Comparison of ENCODE assay signal across 10 cellular contexts in the genomic region with DNA sequence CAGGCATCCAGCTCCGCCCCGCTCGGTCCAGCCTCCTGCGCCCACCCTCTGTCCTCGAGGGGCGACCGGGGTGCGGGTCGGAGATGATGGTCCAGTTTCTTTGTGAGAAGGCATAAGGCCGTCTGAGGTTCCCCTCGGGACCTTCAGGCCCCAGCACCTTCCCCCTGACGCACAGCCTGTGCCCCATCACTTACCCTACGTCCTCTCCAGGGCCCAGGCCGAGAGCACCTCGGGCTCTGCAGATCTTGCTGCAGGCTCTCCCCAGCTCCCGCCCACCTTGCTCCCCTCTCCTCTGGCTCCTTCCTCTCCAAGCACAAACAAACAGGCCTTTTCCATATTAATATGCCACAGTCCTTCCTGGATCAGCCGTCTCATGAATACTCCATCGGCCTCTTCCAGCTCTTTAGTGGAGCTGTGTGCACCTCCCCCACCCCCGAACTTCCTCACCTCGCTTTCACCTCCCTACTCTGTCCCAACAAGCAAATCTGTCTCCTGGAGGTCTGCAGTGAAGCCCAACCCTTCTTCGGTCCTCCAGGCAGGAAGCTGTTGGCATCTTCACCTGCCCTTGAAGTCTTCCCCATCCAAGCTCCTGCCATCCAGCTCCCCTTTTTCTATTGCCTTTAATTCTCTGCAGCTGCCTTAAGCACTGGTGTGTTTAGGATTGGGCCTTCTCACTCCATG. TPM values are rescaled to one million over a fixed set of nuclear protein-coding genes. Genes with fewer than 3 reads are reported as not detected.
DNase-seq lines count a peak whose midpoint lies in the region; ATAC-seq and TF ChIP-seq lines count a peak whose summit lies in the region.
"Had no signal": no experiment of that assay in that cellular context is flagged by ENCODE, and none has a peak within 500 bp of the region (broad histone marks: within the 10 kb centered on the region; RNA-seq: fewer than 3 reads in every experiment).

No MANE protein-coding gene starts in this region.

- no peak overlapping the region for H2AK5ac ChIP-seq in neuronal stem cell (ENCODE audit: low read depth, low read length)

- no peak overlapping the region for H4K8ac ChIP-seq in neuronal stem cell (ENCODE audit: low read depth, low read length)

- H3K36me3 ChIP-seq in HUES6 (ENCODE audit: control insufficient read depth, insufficient read depth, low read length) (no peaks in the 10 kb centered on the region), neuronal stem cell (replicated peaks in 1 of 2; ENCODE audit: control insufficient read depth in 2 of 2, insufficient read depth in 2 of 2, low read length in 2 of 2) (no peaks in the 10 kb centered on the region), brain microvascular endothelial cell (replicated peaks) (no peaks in the 10 kb centered on the region)
- H3K36me3 ChIP-seq: MG63 had no signal

- no peak overlapping the region for H3K27ac ChIP-seq in CD4-positive, alpha-beta T cell (ENCODE audit: low read depth, low read length)
- H3K27ac ChIP-seq in HUES6 (ENCODE audit: low read depth, low read length): no peak overlapping the region
- peak overlapping the region in 58 of 59 donors; percentile 74 to 100 (median 98) for H3K27ac ChIP-seq in dorsolateral prefrontal cortex
- H3K27ac ChIP-seq in neuronal stem cell (replicated peaks; ENCODE audit: low read length): no peak overlapping the region
- H3K27ac ChIP-seq in brain microvascular endothelial cell: no peak overlapping the region

- peaks cover 1% of the 10 kb centered on the region for H3K79me1 ChIP-seq in neuronal stem cell (ENCODE audit: low read depth, low read length)

- peak overlapping the region; percentile 82 for H3K4me3 Mint-ChIP-seq in CD4-positive, alpha-beta T cell

- POLR2A ChIA-PET in CD4-positive, alpha-beta T cell (lab: Charles Lee): interaction anchor here (1.1 to 3.2 kb wide), 5 partner anchors 25 to 87 kb away, joined by 4 to 24 read pairs (median 13); a partner anchor contains a TSS

- peak overlapping the region; percentile 27 for H3K27ac Mint-ChIP-seq in CD4-positive, alpha-beta T cell

- no peaks in the 10 kb centered on the region for H3K27me3 ChIP-seq in CD4-positive, alpha-beta T cell (ENCODE audit: control insufficient read depth, insufficient read depth, low read length)
- H3K27me3 ChIP-seq in HUES6 (ENCODE audit: control insufficient read depth, insufficient read depth, low read length): peaks cover 54% of the 10 kb centered on the region
- peaks cover 0 to 30% (median 13%) of the 10 kb centered on the region in 45 donors for H3K27me3 ChIP-seq in dorsolateral prefrontal cortex
- H3K27me3 ChIP-seq in neuronal stem cell (ENCODE audit: control insufficient read depth in 3 of 3, insufficient read depth in 3 of 3, low read depth in 1 of 3, low read length in 3 of 3): peaks cover 12 to 39% (median 24%) of the 10 kb centered on the region in 3 experiments
- peaks cover 28% of the 10 kb centered on the region for H3K27me3 ChIP-seq in brain microvascular endothelial cell (replicated peaks)
- H3K27me3 ChIP-seq: MG63 had no signal

- in situ Hi-C loops in brain microvascular endothelial cell (cut with HindIII; ENCODE audit: low pct_ligation_motif_present, low sequenced_read_pairs): no loop called here

- no peak overlapping the region for H3K4ac ChIP-seq in neuronal stem cell (ENCODE audit: low read length)

- H4K91ac ChIP-seq in neuronal stem cell (ENCODE audit: low read depth, low read length, poor library complexity): no peak overlapping the region

- no peak for TF ChIP-seq CTCF in CD4-positive, alpha-beta T cell (IDR thresholded peaks at IDR 0.05)
- TF ChIP-seq CTCF in dorsolateral prefrontal cortex (IDR thresholded peaks at IDR 0.05 in 54 of 56, conservative IDR thresholded peaks at IDR 0.05 in 2 of 56; ENCODE audit: low read depth in 1 of 56, partially characterized antibody in 56 of 56) (no peak), brain microvascular endothelial cell (IDR thresholded peaks at IDR 0.05; ENCODE audit: low read depth, low read length, missing control alignments) (no peak)

- H2BK12ac ChIP-seq in neuronal stem cell (ENCODE audit: low read length): no peak overlapping the region

- peaks cover 21% of the 10 kb centered on the region for H3K4me1 ChIP-seq in HUES6 (ENCODE audit: control insufficient read depth, insufficient read depth, low read length)
- H3K4me1 ChIP-seq in neuronal stem cell (ENCODE audit: control insufficient read depth in 2 of 2, insufficient read depth in 1 of 2, low read depth in 1 of 2, low read length in 2 of 2): peaks cover 12 to 21% of the 10 kb centered on the region in 2 donors

- intact Hi-C loops in CD4-positive, alpha-beta T cell (cut with DNase I, micrococcal nuclease): loop anchor here in 1 of 2 experiments (5.0 kb wide), 1 partner anchor 155 kb away; a partner anchor contains a TSS
- intact Hi-C loops in dorsolateral prefrontal cortex (cut with DNase I): loop anchor here (2.0 to 10.0 kb wide), 3 partner anchors 59 to 275 kb away; a partner anchor contains a TSS

- H2AFZ ChIP-seq in neuronal stem cell (ENCODE audit: low read length): peak overlapping the region; percentile 97

- H3K4me3 ChIP-seq in HUES6 (ENCODE audit: low read depth, low read length) (peak overlapping the region; percentile 78), dorsolateral prefrontal cortex (peak overlapping the region; percentile 43 to 85 (median 66)), neuronal stem cell (ENCODE audit: low read length in 2 of 2) (peak overlapping the region; percentile 23 to 49), brain microvascular endothelial cell (ENCODE audit: low read depth, low read length) (no peak overlapping the region)
- H3K4me3 ChIP-seq: MG63 had no signal

- no CpG with 5 or more reads among the region's 21 CpGs for WGBS in neuronal stem cell (ENCODE audit: extremely low coverage in 2 of 2, insufficient read length in 2 of 2, insufficient replicate concordance in 1 of 2), 2 donors

- CTCF ChIA-PET in CD4-positive, alpha-beta T cell (lab: Charles Lee): interaction anchor here (1.3 to 3.4 kb wide), 3 partner anchors 18 to 65 kb away, joined by 3 to 27 read pairs (median 4); no protein-coding TSS in a partner anchor

- H3K9ac ChIP-seq in HUES6 (ENCODE audit: low read length) (no peak overlapping the region), neuronal stem cell (ENCODE audit: low read depth, low read length, poor library complexity) (no peak overlapping the region)

- H2BK5ac ChIP-seq in neuronal stem cell (ENCODE audit: low read length): no peak overlapping the region

- no peak for ATAC-seq in CD4-positive, alpha-beta T cell (ENCODE audit: poor library complexity)
- ATAC-seq in GM21381 (IDR thresholded peaks at IDR 0.05; ENCODE audit: unreplicated experiment): no peak
- ATAC-seq in GM21619 (IDR thresholded peaks at IDR 0.05; ENCODE audit: unreplicated experiment): no peak

- H3K9me3 Mint-ChIP-seq in CD4-positive, alpha-beta T cell: no peaks in the 10 kb centered on the region

- H3K18ac ChIP-seq in neuronal stem cell (ENCODE audit: low read length): peak overlapping the region; percentile 44

- H3K27me3 Mint-ChIP-seq in CD4-positive, alpha-beta T cell: peaks cover 24% of the 10 kb centered on the region

- peak overlapping the region; percentile 70 for H2BK15ac ChIP-seq in neuronal stem cell (ENCODE audit: low read length)

- no peak overlapping the region for H3K23ac ChIP-seq in neuronal stem cell (ENCODE audit: low read depth, low read length, poor library complexity)

- peak overlapping the region; percentile 87 for H3K4me2 ChIP-seq in neuronal stem cell (ENCODE audit: insufficient read depth, low read length, poor library complexity, severe bottlenecking)

- no peaks in the 10 kb centered on the region for H3K36me3 Mint-ChIP-seq in CD4-positive, alpha-beta T cell (ENCODE audit: low read depth)

- no peak overlapping the region for H3K14ac ChIP-seq in neuronal stem cell (ENCODE audit: low read length)

- peaks cover 37% of the 10 kb centered on the region for H3K4me1 Mint-ChIP-seq in CD4-positive, alpha-beta T cell (ENCODE audit: low read depth)

- H3K9me3 ChIP-seq in CD4-positive, alpha-beta T cell (ENCODE audit: control insufficient read depth, low read length): no peaks in the 10 kb centered on the region
- H3K9me3 ChIP-seq in HUES6 (ENCODE audit: control insufficient read depth, insufficient read depth, low read depth, low read length) (no peaks in the 10 kb centered on the region), neuronal stem cell (replicated peaks in 1 of 2; ENCODE audit: control insufficient read depth in 2 of 2, insufficient read depth in 1 of 2, low read depth in 1 of 2, low read length in 2 of 2) (no peaks in the 10 kb centered on the region)
- H3K9me3 ChIP-seq: MG63 had no signal

- DNase-seq in CD4-positive, alpha-beta T cell: no peak
- DNase-seq in dorsolateral prefrontal cortex: no peak
- DNase-seq in neuronal stem cell (ENCODE audit: low spot score): no peak
- no peak for DNase-seq in brain microvascular endothelial cell
- no peak for DNase-seq in stimulated activated CD4-positive, alpha-beta T cell treated with anti-CD3 and anti-CD28 coated beads, Interleukin-2, amount 100 ng/mL, for 24 hours
- DNase-seq: cortex of kidney, MG63 had no signal

- peak overlapping the region; percentile 64 for H2BK120ac ChIP-seq in neuronal stem cell (ENCODE audit: low read depth, low read length)

RNA-seq across cellular contexts. Expression of a gene that starts 0.4 kb away (rescaled TPM):
- 1 to 10 TPM; 2.4 to 3.0 TPM for total RNA-seq in CD4-positive, alpha-beta T cell
- 100 to 1,000 TPM in 2 of 120 experiments, 10 to 100 TPM in 118; 11.0 to 162 (median 38.4) TPM for total RNA-seq in dorsolateral prefrontal cortex
- 18.6 TPM for polyA plus RNA-seq in neuronal stem cell (2013, experiment 1 of 2)
- 18.6 TPM for polyA plus RNA-seq in neuronal stem cell (2013, experiment 2 of 2)

RNA-seq across cellular contexts. Expression of a gene that starts 56.0 kb away (rescaled TPM):
- 100 to 1,000 TPM; 214 to 216 TPM for total RNA-seq in CD4-positive, alpha-beta T cell
- total RNA-seq in dorsolateral prefrontal cortex: 100 to 1,000 TPM in 80 of 120 experiments, 10 to 100 TPM in 40; 58.5 to 148 (median 109) TPM
- 12.8 TPM for polyA plus RNA-seq in neuronal stem cell (2013, experiment 1 of 2)
- polyA plus RNA-seq in neuronal stem cell (2013, experiment 2 of 2): 12.4 TPM

RNA-seq across cellular contexts. Expression of a gene that starts 59.5 kb away (rescaled TPM):
- total RNA-seq in CD4-positive, alpha-beta T cell: 1 to 10 TPM; 8.7 to 8.8 TPM
- total RNA-seq in dorsolateral prefrontal cortex: 10 to 100 TPM; 20.8 to 36.8 (median 28.6) TPM
- 16.6 TPM for polyA plus RNA-seq in neuronal stem cell (2013, experiment 1 of 2)
- polyA plus RNA-seq in neuronal stem cell (2013, experiment 2 of 2): 17.6 TPM

Comparison
In these comparisons a context has a peak if more than half of its experiments do, and no peak if none do; other contexts are left out.
1. H3K27ac ChIP-seq: peak in dorsolateral prefrontal cortex (58 of 59); none in CD4-positive, alpha-beta T cell (single experiment), HUES6 (single experiment), neuronal stem cell (single experiment) and brain microvascular endothelial cell (single experiment).